ENCODE assay signal across 18 cellular contexts in genomic region chr11:96191752-96192151, GRCh38.
DNase-seq lines count a peak whose midpoint lies in the region; ATAC-seq and TF ChIP-seq lines count a peak whose summit lies in the region.
"Had no signal": no experiment of that assay in that cellular context is flagged by ENCODE, and none has a peak within 500 bp of the region (broad histone marks: within the 10 kb centered on the region; RNA-seq: fewer than 3 reads in every experiment).

No MANE protein-coding gene starts in this region.

- H3K9me3 ChIP-seq in CD4-positive, CD25-positive, alpha-beta regulatory T cell (ENCODE audit: control insufficient read depth in 2 of 2, low read length in 2 of 2), result no peaks in the 10 kb centered on the region
- H3K9me3 ChIP-seq in T-helper 17 cell (ENCODE audit: control insufficient read depth, low read length, poor library complexity, severe bottlenecking), result no peaks in the 10 kb centered on the region
- no peaks in the 10 kb centered on the region for H3K9me3 ChIP-seq in naive thymus-derived CD4-positive, alpha-beta T cell (ENCODE audit: control insufficient read depth in 2 of 3, low read length in 3 of 3)
- H3K9me3 ChIP-seq: A549, Caco-2 had no signal

- DNase-seq in activated T-cell treated with anti-CD3 and anti-CD28 coated beads, Interleukin-2, amount 50 U/mL, for 24 hours, result no peak
- DNase-seq in activated T-cell treated with anti-CD3 and anti-CD28 coated beads, Interleukin-2, amount 50 U/mL, for 1 hour, result no peak
- no peak for DNase-seq in CD4-positive, CD25-positive, alpha-beta regulatory T cell
- DNase-seq in T-helper 17 cell, result no peak
- no peak for DNase-seq in naive thymus-derived CD4-positive, alpha-beta T cell
- no peak for DNase-seq in A172 (ENCODE audit: low spot score)
- no peak for DNase-seq in natural killer cell
- DNase-seq: Caco-2, DMS153, HFFc6, Karpas-422, MM.1S, NCI-H1092 treated with DMSO at 0.1 percent for 48 hours, NCI-H2227 treated with DMSO at 0.1 percent for 48 hours, NCI-H524, PC-9 had no signal

- peaks cover 42% of the 10 kb centered on the region for H3K4me1 ChIP-seq in CD4-positive, CD25-positive, alpha-beta regulatory T cell (ENCODE audit: control insufficient read depth, insufficient read depth, low read length, poor library complexity, severe bottlenecking)
- peaks cover 20 to 66% of the 10 kb centered on the region in 2 donors for H3K4me1 ChIP-seq in naive thymus-derived CD4-positive, alpha-beta T cell (ENCODE audit: control insufficient read depth in 2 of 2, insufficient read depth in 2 of 2, low read length in 2 of 2)

- H3K27me3 Mint-ChIP-seq in activated T-cell treated with anti-CD3 and anti-CD28 coated beads, Interleukin-2, amount 50 U/mL, for 24 hours, result no peaks in the 10 kb centered on the region
- no peaks in the 10 kb centered on the region for H3K27me3 Mint-ChIP-seq in CD4-positive, CD25-positive, alpha-beta regulatory T cell
- H3K27me3 Mint-ChIP-seq in T-helper 17 cell, result no peaks in the 10 kb centered on the region
- no peaks in the 10 kb centered on the region for H3K27me3 Mint-ChIP-seq in naive thymus-derived CD4-positive, alpha-beta T cell
- no peaks in the 10 kb centered on the region for H3K27me3 Mint-ChIP-seq in natural killer cell (ENCODE audit: low read depth in 2 of 2)

- intact Hi-C loops in naive thymus-derived CD4-positive, alpha-beta T cell (cut with micrococcal nuclease), result no loop called here
- intact Hi-C loops in natural killer cell (cut with micrococcal nuclease), result no loop called here

- POLR2A ChIA-PET in naive thymus-derived CD4-positive, alpha-beta T cell (lab: Charles Lee), result interaction anchor here (0.6 to 1.1 kb wide), 2 partner anchors 60 to 144 kb away, joined by 3 read pairs; no protein-coding TSS in a partner anchor

- no peak overlapping the region for H3K4me3 Mint-ChIP-seq in activated T-cell treated with anti-CD3 and anti-CD28 coated beads, Interleukin-2, amount 50 U/mL, for 24 hours
- no peak overlapping the region for H3K4me3 Mint-ChIP-seq in CD4-positive, CD25-positive, alpha-beta regulatory T cell
- H3K4me3 Mint-ChIP-seq in T-helper 17 cell (no peak overlapping the region), natural killer cell (no peak overlapping the region)
- peak overlapping the region in 3 of 10 donors; percentile 29 to 78 (median 54) for H3K4me3 Mint-ChIP-seq in naive thymus-derived CD4-positive, alpha-beta T cell
- H3K4me3 Mint-ChIP-seq: HFFc6 had no signal

- H3K36me3 ChIP-seq in CD4-positive, CD25-positive, alpha-beta regulatory T cell (ENCODE audit: control insufficient read depth, insufficient read depth, low read length), result no peaks in the 10 kb centered on the region
- no peaks in the 10 kb centered on the region for H3K36me3 ChIP-seq in naive thymus-derived CD4-positive, alpha-beta T cell (ENCODE audit: control insufficient read depth in 2 of 3, insufficient read depth in 3 of 3, low read length in 3 of 3)

- no peak overlapping the region for H3K4me3 ChIP-seq in CD4-positive, CD25-positive, alpha-beta regulatory T cell (ENCODE audit: low read depth, low read length)
- no peak overlapping the region for H3K4me3 ChIP-seq in naive thymus-derived CD4-positive, alpha-beta T cell (ENCODE audit: low read length)
- H3K4me3 ChIP-seq: A549; BLaER1 treated with 17β-estradiol and CSF1 and Interleukin-3, amounts not matched to agents 10 nM and 100 nM; PC-9 had no signal

- no peak for TF ChIP-seq CTCF in natural killer cell (IDR thresholded peaks at IDR 0.05)

- H3K27me3 ChIP-seq in CD4-positive, CD25-positive, alpha-beta regulatory T cell (ENCODE audit: control insufficient read depth, insufficient read depth, low read length), result no peaks in the 10 kb centered on the region
- H3K27me3 ChIP-seq in naive thymus-derived CD4-positive, alpha-beta T cell (ENCODE audit: control insufficient read depth in 2 of 2, insufficient read depth in 2 of 2, low read length in 2 of 2), result no peaks in the 10 kb centered on the region
- H3K27me3 ChIP-seq: BLaER1 treated with 17β-estradiol and CSF1 and Interleukin-3, amounts not matched to agents 10 nM and 100 nM had no signal

- H3K4me1 Mint-ChIP-seq in activated T-cell treated with anti-CD3 and anti-CD28 coated beads, Interleukin-2, amount 50 U/mL, for 24 hours (ENCODE audit: low read depth), result peaks cover 93% of the 10 kb centered on the region
- peaks cover 62 to 92% (median 65%) of the 10 kb centered on the region in 4 donors for H3K4me1 Mint-ChIP-seq in CD4-positive, CD25-positive, alpha-beta regulatory T cell
- peaks cover 59% of the 10 kb centered on the region for H3K4me1 Mint-ChIP-seq in T-helper 17 cell
- H3K4me1 Mint-ChIP-seq in naive thymus-derived CD4-positive, alpha-beta T cell, result peaks cover 55 to 97% (median 96%) of the 10 kb centered on the region in 7 donors
- H3K4me1 Mint-ChIP-seq in natural killer cell, result peaks cover 42 to 51% of the 10 kb centered on the region in 2 donors

- H3K27ac Mint-ChIP-seq in activated T-cell treated with anti-CD3 and anti-CD28 coated beads, Interleukin-2, amount 50 U/mL, for 24 hours, result peak overlapping the region; percentile 57
- H3K27ac Mint-ChIP-seq in CD4-positive, CD25-positive, alpha-beta regulatory T cell, result peak overlapping the region in 2 of 3 donors; percentile 19 to 91
- H3K27ac Mint-ChIP-seq in T-helper 17 cell (peak overlapping the region; percentile 24), natural killer cell (no peak overlapping the region)
- peak overlapping the region in 7 of 9 donors; percentile 26 to 91 (median 73) for H3K27ac Mint-ChIP-seq in naive thymus-derived CD4-positive, alpha-beta T cell
- H3K27ac Mint-ChIP-seq: HFFc6 had no signal

- peaks cover 4% of the 10 kb centered on the region for H3K9me3 Mint-ChIP-seq in activated T-cell treated with anti-CD3 and anti-CD28 coated beads, Interleukin-2, amount 50 U/mL, for 24 hours
- no peaks in the 10 kb centered on the region for H3K9me3 Mint-ChIP-seq in CD4-positive, CD25-positive, alpha-beta regulatory T cell
- peaks cover 0 to 5% (median 0%) of the 10 kb centered on the region in 11 donors for H3K9me3 Mint-ChIP-seq in naive thymus-derived CD4-positive, alpha-beta T cell
- H3K9me3 Mint-ChIP-seq in natural killer cell, result no peaks in the 10 kb centered on the region

- H3K27ac ChIP-seq in CD4-positive, CD25-positive, alpha-beta regulatory T cell (ENCODE audit: insufficient read depth, low read length, poor library complexity, severe bottlenecking), result no peak overlapping the region
- no peak overlapping the region for H3K27ac ChIP-seq in naive thymus-derived CD4-positive, alpha-beta T cell (ENCODE audit: low read depth, low read length)
- H3K27ac ChIP-seq: A549; BLaER1 treated with 17β-estradiol and CSF1 and Interleukin-3, amounts not matched to agents 10 nM and 100 nM; PC-9 had no signal

- no peak for ATAC-seq in CD4-positive, CD25-positive, alpha-beta regulatory T cell (ENCODE audit: low read depth in 2 of 2)
- ATAC-seq in T-helper 17 cell (no peak), natural killer cell (no peak)
- ATAC-seq in naive thymus-derived CD4-positive, alpha-beta T cell, result no peak
- ATAC-seq: A549 had no signal

- CTCF ChIA-PET in naive thymus-derived CD4-positive, alpha-beta T cell (lab: Charles Lee), result interaction anchor here (0.6 kb wide), 1 partner anchor 39 kb away, joined by 3 read pairs; no protein-coding TSS in a partner anchor

- peaks cover 41% of the 10 kb centered on the region for H3K36me3 Mint-ChIP-seq in activated T-cell treated with anti-CD3 and anti-CD28 coated beads, Interleukin-2, amount 50 U/mL, for 24 hours (ENCODE audit: low read depth)
- H3K36me3 Mint-ChIP-seq in CD4-positive, CD25-positive, alpha-beta regulatory T cell, result peaks cover 17% of the 10 kb centered on the region
- H3K36me3 Mint-ChIP-seq in T-helper 17 cell (ENCODE audit: low read depth), result peaks cover 8% of the 10 kb centered on the region
- H3K36me3 Mint-ChIP-seq in naive thymus-derived CD4-positive, alpha-beta T cell, result peaks cover 9 to 31% (median 21%) of the 10 kb centered on the region in 5 donors
- no peaks in the 10 kb centered on the region for H3K36me3 Mint-ChIP-seq in natural killer cell

Comparison
In these comparisons a context has a peak if more than half of its experiments do, and no peak if none do; other contexts are left out.
1. H3K27ac Mint-ChIP-seq: peak in activated T-cell treated with anti-CD3 and anti-CD28 coated beads, Interleukin-2, amount 50 U/mL, for 24 hours (single experiment), CD4-positive, CD25-positive, alpha-beta regulatory T cell (2 of 3), T-helper 17 cell (single experiment) and naive thymus-derived CD4-positive, alpha-beta T cell (7 of 9); none in natural killer cell (0 of 2).